Comparison of ENCODE assay signal across 8 cellular contexts in the genomic region with DNA sequence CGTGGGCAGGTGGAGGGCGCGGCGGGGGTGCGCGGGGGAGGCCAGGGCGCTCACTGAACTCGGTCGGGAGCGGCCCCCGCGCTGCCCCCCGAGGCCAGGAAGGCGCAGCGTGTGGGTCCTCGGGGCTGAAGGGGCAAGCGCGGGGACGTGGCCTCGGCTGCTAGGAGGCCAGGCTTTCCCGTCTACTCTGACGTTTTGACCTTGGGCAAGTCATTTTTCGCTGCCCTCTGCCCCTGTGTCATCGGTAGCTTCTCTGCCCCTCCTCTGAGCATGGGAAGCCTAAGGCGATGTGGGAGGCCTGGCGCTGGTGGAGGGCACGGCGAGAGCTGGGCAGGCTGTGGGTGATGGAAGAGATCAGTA. TPM values are rescaled to one million over a fixed set of nuclear protein-coding genes. Genes with fewer than 3 reads are reported as not detected.
DNase-seq lines count a peak whose midpoint lies in the region; ATAC-seq and TF ChIP-seq lines count a peak whose summit lies in the region.

No MANE protein-coding gene starts in this region.

- peaks cover 48% of the 10 kb centered on the region for H3K4me1 Mint-ChIP-seq in T-helper 17 cell
- peaks cover 47% of the 10 kb centered on the region for H3K4me1 Mint-ChIP-seq in endothelial cell (ENCODE audit: unreplicated experiment)
- H3K4me1 Mint-ChIP-seq in nephron: peaks cover 45% of the 10 kb centered on the region

- H3K9me3 Mint-ChIP-seq in endothelial cell (ENCODE audit: unreplicated experiment): no peaks in the 10 kb centered on the region
- no peaks in the 10 kb centered on the region for H3K9me3 Mint-ChIP-seq in nephron

- H3K27me3 Mint-ChIP-seq in T-helper 17 cell: no peaks in the 10 kb centered on the region
- H3K27me3 Mint-ChIP-seq in endothelial cell (ENCODE audit: unreplicated experiment): peaks cover 6% of the 10 kb centered on the region
- H3K27me3 Mint-ChIP-seq in nephron (ENCODE audit: low read depth): no peaks in the 10 kb centered on the region

- H3K27ac Mint-ChIP-seq in T-helper 17 cell: peak overlapping the region; percentile 92
- peak overlapping the region; percentile 82 for H3K27ac Mint-ChIP-seq in endothelial cell (ENCODE audit: unreplicated experiment)
- peak overlapping the region; percentile 29 to 93 (median 85) for H3K27ac Mint-ChIP-seq in nephron

- H3K36me3 Mint-ChIP-seq in T-helper 17 cell (ENCODE audit: low read depth) (peaks cover 2% of the 10 kb centered on the region), endothelial cell (ENCODE audit: low read depth, unreplicated experiment) (peaks cover 24% of the 10 kb centered on the region), nephron (ENCODE audit: low read depth) (peaks cover 43% of the 10 kb centered on the region)

- DNase-seq in activated T-cell treated with anti-CD3 and anti-CD28 coated beads for 1 hour (ENCODE audit: low read depth): peak; percentile 7
- no peak for DNase-seq in activated T-cell treated with anti-CD3 and anti-CD28 coated beads for 4 hours
- no peak for DNase-seq in T-helper 17 cell
- DNase-seq in endothelial cell (ENCODE audit: low spot score): peak; percentile 21
- no peak for DNase-seq in GOT3 (lab: John Stamatoyannopoulos, UW)

- ATAC-seq in HG03064 (IDR thresholded peaks at IDR 0.05; ENCODE audit: low read depth, unreplicated experiment): peak; percentile 6
- no peak for ATAC-seq in T-helper 17 cell
- no peak for ATAC-seq in HG03457 (IDR thresholded peaks at IDR 0.05; ENCODE audit: unreplicated experiment)

- peak overlapping the region; percentile 93 for H3K4me3 Mint-ChIP-seq in T-helper 17 cell
- H3K4me3 Mint-ChIP-seq in endothelial cell (ENCODE audit: unreplicated experiment): peak overlapping the region; percentile 99
- peak overlapping the region; percentile 96 to 98 (median 98) for H3K4me3 Mint-ChIP-seq in nephron

- H3K9me3 ChIP-seq in T-helper 17 cell (ENCODE audit: control insufficient read depth, low read length, poor library complexity, severe bottlenecking): no peaks in the 10 kb centered on the region

- no peak for TF ChIP-seq CTCF in endothelial cell (IDR thresholded peaks at IDR 0.05; ENCODE audit: unreplicated experiment)
- TF ChIP-seq CTCF in nephron (IDR thresholded peaks at IDR 0.05; ENCODE audit: unreplicated experiment in 3 of 3): no peak

RNA-seq across cellular contexts. Expression of a gene that starts 0.5 kb away (rescaled TPM):
- total RNA-seq in T-helper 17 cell (10 to 100 TPM; 51.6 to 69.0 TPM), endothelial cell (ENCODE audit: unreplicated experiment) (95.2 TPM)

RNA-seq across cellular contexts. Expression of a gene that starts 0.8 kb away (rescaled TPM):
- total RNA-seq in T-helper 17 cell: 1 to 10 TPM; 3.2 to 4.0 TPM
- total RNA-seq in endothelial cell (ENCODE audit: unreplicated experiment): 6.6 TPM

Comparison
In these comparisons a context has a peak if more than half of its experiments do, and no peak if none do; other contexts are left out.
1. DNase-seq: peak in activated T-cell treated with anti-CD3 and anti-CD28 coated beads for 1 hour (single experiment) and endothelial cell (single experiment); none in activated T-cell treated with anti-CD3 and anti-CD28 coated beads for 4 hours (single experiment), T-helper 17 cell (0 of 3) and GOT3 (single experiment).
2. Peak in every context shown above with its lines, with median percentiles within 50 percentile points of each other: H3K27ac Mint-ChIP-seq and H3K4me3 Mint-ChIP-seq.